Comparison of ENCODE assay signal across 23 cellular contexts in genomic region chr9:75824816-75825568, GRCh38.
"Had no signal": no experiment of that assay in that cellular context is flagged by ENCODE, and none has a peak within 500 bp of the region (broad histone marks: within the 10 kb centered on the region; RNA-seq: fewer than 3 reads in every experiment).

No MANE protein-coding gene starts in this region.

- H3K36me3 ChIP-seq: esophagus squamous epithelium, gastrocnemius medialis, right lobe of liver, stomach, suprapubic skin had no signal

- H3K4me1 ChIP-seq: right lobe of liver, stomach, suprapubic skin had no signal

- H3K4me3 ChIP-seq: body of pancreas, esophagus squamous epithelium, gastrocnemius medialis, right lobe of liver, stomach, suprapubic skin had no signal

- H3K9me3 ChIP-seq: body of pancreas, esophagus squamous epithelium, gastrocnemius medialis, right lobe of liver, stomach, suprapubic skin had no signal

- H3K27ac ChIP-seq: body of pancreas, gastrocnemius medialis, right lobe of liver, stomach, suprapubic skin had no signal

- H3K27me3 ChIP-seq: body of pancreas, esophagus squamous epithelium, gastrocnemius medialis, right lobe of liver, suprapubic skin had no signal

- FAIRE-seq: islet of Langerhans, small intestine had no signal

- DNase-seq: activated CD4-positive, alpha-beta memory T cell treated with anti-CD3 and anti-CD28 coated beads for 36 hours; activated CD4-positive, alpha-beta T cell treated with anti-CD3 and anti-CD28 coated beads for 4 hours; activated CD4-positive, CD25-positive, alpha-beta regulatory T cell; activated effector memory CD4-positive, alpha-beta T cell treated with Interleukin-2 at 50 U/mL for 16 hours; activated naive CD4-positive, alpha-beta T cell treated with anti-CD3 and anti-CD28 coated beads, Interleukin-2, amount 10 ng/mL, durations not matched to agents 7 days and 5 days; activated T-cell treated with anti-CD3 and anti-CD28 coated beads, Interleukin-2, amount 50 U/mL, for 48 hours; amygdala; body of pancreas; caudate nucleus; effector memory CD8-positive, alpha-beta T cell; esophagus squamous epithelium; gastrocnemius medialis; head of caudate nucleus; hypothalamus; naive B cell; nucleus accumbens; right lobe of liver; small intestine; stimulated activated CD4-positive, alpha-beta T cell treated with anti-CD3 and anti-CD28 coated beads, Interleukin-2, amount 100 ng/mL, for 24 hours; stomach; T-helper 9 cell had no signal
